ENCODE assay signal across 20 cellular contexts in genomic region chr15:69648775-69649735, GRCh38.
DNase-seq lines count a peak whose midpoint lies in the region; ATAC-seq and TF ChIP-seq lines count a peak whose summit lies in the region.
"Had no signal": no experiment of that assay in that cellular context is flagged by ENCODE, and none has a peak within 500 bp of the region (broad histone marks: within the 10 kb centered on the region; RNA-seq: fewer than 3 reads in every experiment).

No MANE protein-coding gene starts in this region.

- no peak overlapping the region for H3K4me2 ChIP-seq in osteoblast (ENCODE audit: insufficient read depth, low read length)

- no peaks in the 10 kb centered on the region for H3K79me2 ChIP-seq in osteoblast (ENCODE audit: insufficient read depth, low read length)

- DNase-seq in DMS153 treated with DMSO at 0.1 percent for 48 hours (lab: John Stamatoyannopoulos, UW; ENCODE audit: unreplicated experiment): peak; percentile 17
- DNase-seq in DMS153 (lab: John Stamatoyannopoulos, UW): no peak
- peak; percentile 42 for DNase-seq in NCI-H2171 (lab: John Stamatoyannopoulos, UW)
- DNase-seq in epithelial cell of prostate (ENCODE audit: low read depth, low spot score): peak; percentile 10
- DNase-seq in osteoblast (ENCODE audit: insufficient read length, low spot score, missing footprints): no peak
- no peak for DNase-seq in posterior cingulate gyrus
- DNase-seq in psoas muscle: no peak
- DNase-seq: 8988T; activated CD4-positive, alpha-beta T cell treated with anti-CD3 and anti-CD28 coated beads, Interleukin-2, amount 50 U/mL, for 48 hours; activated naive CD4-positive, alpha-beta T cell; brain microvascular endothelial cell; heart left ventricle; NCI-H446; occipital lobe; small intestine; T1000 had no signal

- H3K4me3 ChIP-seq in osteoblast (ENCODE audit: insufficient read depth, low read length): peak overlapping the region; percentile 39
- no peak overlapping the region for H3K4me3 ChIP-seq in psoas muscle
- H3K4me3 ChIP-seq: heart left ventricle, lung, suprapubic skin had no signal

- H3K9me3 ChIP-seq in osteoblast (ENCODE audit: low read depth, low read length): peaks cover 4% of the 10 kb centered on the region
- no peaks in the 10 kb centered on the region for H3K9me3 ChIP-seq in psoas muscle
- H3K9me3 ChIP-seq: heart left ventricle, suprapubic skin had no signal

- intact Hi-C loops in posterior cingulate gyrus (cut with DNase I): no loop called here
- intact Hi-C loops in psoas muscle (cut with DNase I): no loop called here

- H3K4me1 ChIP-seq in osteoblast (ENCODE audit: insufficient read depth, low read length) (no peaks in the 10 kb centered on the region), psoas muscle (no peaks in the 10 kb centered on the region)

- TF ChIP-seq CTCF in osteoblast (IDR thresholded peaks at IDR 0.05; ENCODE audit: extremely low read depth, low read depth, low read length): no peak
- TF ChIP-seq CTCF in psoas muscle (IDR thresholded peaks at IDR 0.05): no peak

- peaks cover 64% of the 10 kb centered on the region for H3K27me3 ChIP-seq in osteoblast (ENCODE audit: insufficient read depth, low read length)
- H3K27me3 ChIP-seq in psoas muscle (ENCODE audit: insufficient read depth in 3 of 3, low read length in 2 of 3): peaks cover 0 to 29% (median 3%) of the 10 kb centered on the region in 3 donors

- H2AFZ ChIP-seq in osteoblast (ENCODE audit: low read length): no peak overlapping the region

- H3K27ac ChIP-seq in epithelial cell of prostate (no peak overlapping the region), osteoblast (ENCODE audit: low read depth, low read length) (no peak overlapping the region), psoas muscle (no peak overlapping the region)
- H3K27ac ChIP-seq: brain microvascular endothelial cell, heart left ventricle, suprapubic skin had no signal

- H4K20me1 ChIP-seq in osteoblast (ENCODE audit: insufficient read depth, low read length): no peaks in the 10 kb centered on the region

- 73 to 76% (median 74%) methylated on average over 13 of the region's 13 CpGs for WGBS in psoas muscle, 3 donors

- H3K36me3 ChIP-seq in osteoblast (ENCODE audit: insufficient read depth, low read length) (no peaks in the 10 kb centered on the region), psoas muscle (ENCODE audit: insufficient read depth in 1 of 2, low read depth in 1 of 2) (no peaks in the 10 kb centered on the region)
- H3K36me3 ChIP-seq: brain microvascular endothelial cell, heart left ventricle, suprapubic skin had no signal

- ATAC-seq in HG03460 (IDR thresholded peaks at IDR 0.05; ENCODE audit: unreplicated experiment) (no peak), psoas muscle (no peak)
- ATAC-seq: heart left ventricle, Right ventricle myocardium inferior had no signal

Comparison
In these comparisons a context has a peak if more than half of its experiments do, and no peak if none do; other contexts are left out.
1. DNase-seq: peak in DMS153 treated with DMSO at 0.1 percent for 48 hours (single experiment), NCI-H2171 (single experiment) and epithelial cell of prostate (single experiment); none in DMS153 (single experiment), osteoblast (single experiment), posterior cingulate gyrus (0 of 10) and psoas muscle (0 of 2).